In the genomic region with DNA sequence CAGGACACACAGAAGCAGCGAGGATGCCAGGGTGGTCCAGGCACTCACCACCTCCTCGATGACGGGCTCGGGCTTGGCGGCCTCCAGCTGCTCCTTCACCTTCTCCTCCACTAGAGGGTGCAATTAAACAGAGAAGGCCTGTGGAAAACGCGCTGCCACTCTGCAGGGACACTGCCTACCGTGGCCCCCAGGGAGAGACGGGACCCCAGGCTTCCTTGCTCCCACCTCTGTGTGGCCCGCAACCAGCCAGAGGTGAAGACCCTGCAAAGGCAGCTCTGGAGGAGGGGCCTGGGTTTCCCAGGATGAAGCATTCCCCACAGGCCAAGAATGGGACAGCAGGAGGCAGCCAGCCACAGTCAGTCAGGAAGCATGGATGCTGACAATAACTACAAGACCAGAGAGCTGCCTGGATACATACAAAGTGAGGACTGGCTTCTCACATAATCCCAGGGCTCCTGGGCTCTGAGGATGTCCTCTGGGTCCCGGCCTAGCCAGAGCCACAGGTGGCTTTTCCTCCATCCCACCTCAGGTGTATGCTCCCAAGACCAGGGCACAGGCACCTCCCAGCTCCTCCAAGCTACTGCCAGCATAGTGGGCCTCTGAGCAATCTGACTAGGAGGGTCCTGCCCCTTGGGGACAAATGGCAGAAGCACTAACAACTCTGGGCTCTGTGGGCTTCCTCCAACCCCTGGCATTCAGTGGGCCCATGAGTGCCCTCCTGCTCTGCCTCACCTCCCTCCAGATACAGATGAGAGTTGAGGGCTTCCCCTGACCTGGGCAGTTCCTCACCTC, we compare ENCODE assay signal across 1 cellular context.
TF ChIP-seq lines count a peak whose summit lies in the region.

No MANE protein-coding gene starts in this region.

TF ChIP-seq in endothelial cell of umbilical vein, 7 proteins besides CTCF, POLR2A, EP300 and RAD21:
- TF ChIP-seq MYC (IDR thresholded peaks at IDR 0.05; ENCODE audit: low read depth, low read length) (no peak), GATA2 (IDR thresholded peaks at IDR 0.05; ENCODE audit: insufficient read depth, insufficient read length, low read depth, low read length) (no peak), POLR2AphosphoS5 (IDR thresholded peaks at IDR 0.05; ENCODE audit: insufficient read depth, low read depth, low read length) (no peak), FOS (IDR thresholded peaks at IDR 0.05; ENCODE audit: borderline replicate concordance, insufficient read depth, low read length) (no peak), JUN (IDR thresholded peaks at IDR 0.05; ENCODE audit: borderline replicate concordance, insufficient read depth, insufficient read length, low read depth) (no peak), MAX (IDR thresholded peaks at IDR 0.05; ENCODE audit: insufficient read depth, insufficient read length) (no peak), EZH2 (IDR thresholded peaks at IDR 0.05; ENCODE audit: borderline replicate concordance, low read depth, low read length, severe bottlenecking) (no peak)
